ENCODE assay signal across 1 cellular context in the genomic region with DNA sequence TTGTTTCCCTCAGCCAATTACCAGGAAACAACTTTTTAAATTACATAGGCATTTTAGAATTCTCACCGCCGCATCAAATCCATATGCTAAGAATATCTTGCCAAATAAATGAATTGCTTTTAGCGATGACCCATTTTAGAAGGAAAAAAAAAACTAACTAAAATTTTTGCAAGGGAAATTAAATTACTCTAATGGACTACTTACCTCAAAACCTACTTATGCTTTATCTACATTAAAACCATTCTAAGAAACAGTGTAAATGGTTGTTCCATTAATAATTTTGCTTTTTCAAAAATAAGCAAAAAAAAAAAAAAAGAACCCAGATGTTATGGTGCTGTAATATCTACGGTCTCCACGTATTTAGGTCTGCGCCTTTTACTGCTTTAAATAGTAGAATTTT.
TF ChIP-seq lines count a peak whose summit lies in the region.

No MANE protein-coding gene starts in this region.

TF ChIP-seq in SK-N-SH treated with all-trans-retinoic acid at 6 μM for 48 hours, 23 proteins besides CTCF, POLR2A, EP300 and RAD21 (continued from another document):
- TF ChIP-seq, protein P1, sequence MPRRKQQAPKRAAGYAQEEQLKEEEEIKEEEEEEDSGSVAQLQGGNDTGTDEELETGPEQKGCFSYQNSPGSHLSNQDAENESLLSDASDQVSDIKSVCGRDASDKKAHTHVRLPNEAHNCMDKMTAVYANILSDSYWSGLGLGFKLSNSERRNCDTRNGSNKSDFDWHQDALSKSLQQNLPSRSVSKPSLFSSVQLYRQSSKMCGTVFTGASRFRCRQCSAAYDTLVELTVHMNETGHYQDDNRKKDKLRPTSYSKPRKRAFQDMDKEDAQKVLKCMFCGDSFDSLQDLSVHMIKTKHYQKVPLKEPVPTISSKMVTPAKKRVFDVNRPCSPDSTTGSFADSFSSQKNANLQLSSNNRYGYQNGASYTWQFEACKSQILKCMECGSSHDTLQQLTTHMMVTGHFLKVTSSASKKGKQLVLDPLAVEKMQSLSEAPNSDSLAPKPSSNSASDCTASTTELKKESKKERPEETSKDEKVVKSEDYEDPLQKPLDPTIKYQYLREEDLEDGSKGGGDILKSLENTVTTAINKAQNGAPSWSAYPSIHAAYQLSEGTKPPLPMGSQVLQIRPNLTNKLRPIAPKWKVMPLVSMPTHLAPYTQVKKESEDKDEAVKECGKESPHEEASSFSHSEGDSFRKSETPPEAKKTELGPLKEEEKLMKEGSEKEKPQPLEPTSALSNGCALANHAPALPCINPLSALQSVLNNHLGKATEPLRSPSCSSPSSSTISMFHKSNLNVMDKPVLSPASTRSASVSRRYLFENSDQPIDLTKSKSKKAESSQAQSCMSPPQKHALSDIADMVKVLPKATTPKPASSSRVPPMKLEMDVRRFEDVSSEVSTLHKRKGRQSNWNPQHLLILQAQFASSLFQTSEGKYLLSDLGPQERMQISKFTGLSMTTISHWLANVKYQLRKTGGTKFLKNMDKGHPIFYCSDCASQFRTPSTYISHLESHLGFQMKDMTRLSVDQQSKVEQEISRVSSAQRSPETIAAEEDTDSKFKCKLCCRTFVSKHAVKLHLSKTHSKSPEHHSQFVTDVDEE (CRISPR knock-in tag; IDR thresholded peaks at IDR 0.05): peak; percentile 58; the same call in 1 of the 2 replicates
- TF ChIP-seq, protein P2, sequence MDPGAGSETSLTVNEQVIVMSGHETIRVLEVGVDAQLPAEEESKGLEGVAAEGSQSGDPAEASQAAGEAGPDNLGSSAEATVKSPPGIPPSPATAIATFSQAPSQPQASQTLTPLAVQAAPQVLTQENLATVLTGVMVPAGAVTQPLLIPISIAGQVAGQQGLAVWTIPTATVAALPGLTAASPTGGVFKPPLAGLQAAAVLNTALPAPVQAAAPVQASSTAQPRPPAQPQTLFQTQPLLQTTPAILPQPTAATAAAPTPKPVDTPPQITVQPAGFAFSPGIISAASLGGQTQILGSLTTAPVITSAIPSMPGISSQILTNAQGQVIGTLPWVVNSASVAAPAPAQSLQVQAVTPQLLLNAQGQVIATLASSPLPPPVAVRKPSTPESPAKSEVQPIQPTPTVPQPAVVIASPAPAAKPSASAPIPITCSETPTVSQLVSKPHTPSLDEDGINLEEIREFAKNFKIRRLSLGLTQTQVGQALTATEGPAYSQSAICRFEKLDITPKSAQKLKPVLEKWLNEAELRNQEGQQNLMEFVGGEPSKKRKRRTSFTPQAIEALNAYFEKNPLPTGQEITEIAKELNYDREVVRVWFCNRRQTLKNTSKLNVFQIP (CRISPR knock-in tag; IDR thresholded peaks at IDR 0.05; ENCODE audit: borderline replicate concordance, low read depth): no peak; the same call in 1 of the 2 replicates
- TF ChIP-seq GLIS3 (CRISPR knock-in tag; IDR thresholded peaks at IDR 0.05): no peak
- TF ChIP-seq TOX (CRISPR knock-in tag; IDR thresholded peaks at IDR 0.05; ENCODE audit: borderline replicate concordance): no peak
- TF ChIP-seq TCF4 (CRISPR knock-in tag; IDR thresholded peaks at IDR 0.05; ENCODE audit: borderline replicate concordance): peak; percentile 73
- no peak for TF ChIP-seq ESRRG (CRISPR knock-in tag; IDR thresholded peaks at IDR 0.05)
- TF ChIP-seq ISL1 (CRISPR knock-in tag; IDR thresholded peaks at IDR 0.05): peak; percentile 92
- no peak for TF ChIP-seq ZFP3 (CRISPR knock-in tag; IDR thresholded peaks at IDR 0.05)
